ENCODE assay signal across 1 cellular context in genomic region chr3:58463181-58463941, GRCh38.
TF ChIP-seq lines count a peak whose summit lies in the region.

No MANE protein-coding gene starts in this region.

TF ChIP-seq in HepG2, 621 proteins besides CTCF, POLR2A, EP300 and RAD21 (continued from another document and continues in another):
- TF ChIP-seq, protein P1, sequence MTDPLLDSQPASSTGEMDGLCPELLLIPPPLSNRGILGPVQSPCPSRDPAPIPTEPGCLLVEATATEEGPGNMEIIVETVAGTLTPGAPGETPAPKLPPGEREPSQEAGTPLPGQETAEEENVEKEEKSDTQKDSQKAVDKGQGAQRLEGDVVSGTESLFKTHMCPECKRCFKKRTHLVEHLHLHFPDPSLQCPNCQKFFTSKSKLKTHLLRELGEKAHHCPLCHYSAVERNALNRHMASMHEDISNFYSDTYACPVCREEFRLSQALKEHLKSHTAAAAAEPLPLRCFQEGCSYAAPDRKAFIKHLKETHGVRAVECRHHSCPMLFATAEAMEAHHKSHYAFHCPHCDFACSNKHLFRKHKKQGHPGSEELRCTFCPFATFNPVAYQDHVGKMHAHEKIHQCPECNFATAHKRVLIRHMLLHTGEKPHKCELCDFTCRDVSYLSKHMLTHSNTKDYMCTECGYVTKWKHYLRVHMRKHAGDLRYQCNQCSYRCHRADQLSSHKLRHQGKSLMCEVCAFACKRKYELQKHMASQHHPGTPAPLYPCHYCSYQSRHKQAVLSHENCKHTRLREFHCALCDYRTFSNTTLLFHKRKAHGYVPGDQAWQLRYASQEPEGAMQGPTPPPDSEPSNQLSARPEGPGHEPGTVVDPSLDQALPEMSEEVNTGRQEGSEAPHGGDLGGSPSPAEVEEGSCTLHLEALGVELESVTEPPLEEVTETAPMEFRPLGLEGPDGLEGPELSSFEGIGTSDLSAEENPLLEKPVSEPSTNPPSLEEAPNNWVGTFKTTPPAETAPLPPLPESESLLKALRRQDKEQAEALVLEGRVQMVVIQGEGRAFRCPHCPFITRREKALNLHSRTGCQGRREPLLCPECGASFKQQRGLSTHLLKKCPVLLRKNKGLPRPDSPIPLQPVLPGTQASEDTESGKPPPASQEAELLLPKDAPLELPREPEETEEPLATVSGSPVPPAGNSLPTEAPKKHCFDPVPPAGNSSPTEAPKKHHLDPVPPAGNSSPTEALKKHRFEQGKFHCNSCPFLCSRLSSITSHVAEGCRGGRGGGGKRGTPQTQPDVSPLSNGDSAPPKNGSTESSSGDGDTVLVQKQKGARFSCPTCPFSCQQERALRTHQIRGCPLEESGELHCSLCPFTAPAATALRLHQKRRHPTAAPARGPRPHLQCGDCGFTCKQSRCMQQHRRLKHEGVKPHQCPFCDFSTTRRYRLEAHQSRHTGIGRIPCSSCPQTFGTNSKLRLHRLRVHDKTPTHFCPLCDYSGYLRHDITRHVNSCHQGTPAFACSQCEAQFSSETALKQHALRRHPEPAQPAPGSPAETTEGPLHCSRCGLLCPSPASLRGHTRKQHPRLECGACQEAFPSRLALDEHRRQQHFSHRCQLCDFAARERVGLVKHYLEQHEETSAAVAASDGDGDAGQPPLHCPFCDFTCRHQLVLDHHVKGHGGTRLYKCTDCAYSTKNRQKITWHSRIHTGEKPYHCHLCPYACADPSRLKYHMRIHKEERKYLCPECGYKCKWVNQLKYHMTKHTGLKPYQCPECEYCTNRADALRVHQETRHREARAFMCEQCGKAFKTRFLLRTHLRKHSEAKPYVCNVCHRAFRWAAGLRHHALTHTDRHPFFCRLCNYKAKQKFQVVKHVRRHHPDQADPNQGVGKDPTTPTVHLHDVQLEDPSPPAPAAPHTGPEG (CRISPR knock-in tag; IDR thresholded peaks at IDR 0.05): no peak
- TF ChIP-seq ZNF639 (CRISPR knock-in tag; conservative IDR thresholded peaks at IDR 0.05) (no peak), NR2F2 (IDR thresholded peaks at IDR 0.05; ENCODE audit: borderline replicate concordance, low read depth) (peak; percentile 20; the same call in 1 of the 2 replicates), CBX5 (CRISPR knock-in tag; IDR thresholded peaks at IDR 0.05; ENCODE audit: borderline replicate concordance) (peak; percentile 63; the same call in 1 of the 2 replicates), MXI1 (IDR thresholded peaks at IDR 0.05; ENCODE audit: borderline replicate concordance, low read depth, low read length) (no peak; the same call in 2 of the 3 replicates), BCLAF1 (IDR thresholded peaks at IDR 0.05) (no peak), RERE (CRISPR knock-in tag; IDR thresholded peaks at IDR 0.05; ENCODE audit: low read depth) (no peak), SIN3B (IDR thresholded peaks at IDR 0.05; ENCODE audit: low read length) (no peak), SSRP1 (CRISPR knock-in tag; IDR thresholded peaks at IDR 0.05) (no peak), ZNF225 (CRISPR knock-in tag; IDR thresholded peaks at IDR 0.05) (no peak), RELA (CRISPR knock-in tag; IDR thresholded peaks at IDR 0.05) (no peak), ZIK1 (CRISPR knock-in tag; IDR thresholded peaks at IDR 0.05; ENCODE audit: borderline replicate concordance, low read depth) (no peak), SPEN (CRISPR knock-in tag; IDR thresholded peaks at IDR 0.05; ENCODE audit: low read depth) (peak; percentile 45), TFDP2 (CRISPR knock-in tag; IDR thresholded peaks at IDR 0.05) (0 out of 2 replicates have a peak, but pooled peaks have one; percentile 19), RNF2 (conservative IDR thresholded peaks at IDR 0.05; ENCODE audit: low read depth) (no peak), SALL2 (CRISPR knock-in tag; IDR thresholded peaks at IDR 0.05) (no peak), SMAD3 (CRISPR knock-in tag; IDR thresholded peaks at IDR 0.05) (no peak), NFE2L2 (IDR thresholded peaks at IDR 0.05; ENCODE audit: low read length) (no peak), ZNF501 (CRISPR knock-in tag; IDR thresholded peaks at IDR 0.05) (peak; percentile 57; the same call in 1 of the 2 replicates), IRF1 (CRISPR knock-in tag; IDR thresholded peaks at IDR 0.05; ENCODE audit: low read depth) (no peak), ZNF800 (CRISPR knock-in tag; IDR thresholded peaks at IDR 0.05) (no peak), ESRRA (CRISPR knock-in tag; IDR thresholded peaks at IDR 0.05; ENCODE audit: low read depth) (0 out of 2 replicates have a peak, but pooled peaks have one; percentile 45), ZFP36L1 (CRISPR knock-in tag; IDR thresholded peaks at IDR 0.05) (no peak), MTF2 (CRISPR knock-in tag; IDR thresholded peaks at IDR 0.05; ENCODE audit: borderline replicate concordance) (no peak), ZFP62 (CRISPR knock-in tag; IDR thresholded peaks at IDR 0.05) (no peak), ZNF496 (CRISPR knock-in tag; IDR thresholded peaks at IDR 0.05; ENCODE audit: insufficient replicate concordance) (no peak), ZNF619 (CRISPR knock-in tag; IDR thresholded peaks at IDR 0.05) (no peak)
- TF ChIP-seq, protein P2, sequence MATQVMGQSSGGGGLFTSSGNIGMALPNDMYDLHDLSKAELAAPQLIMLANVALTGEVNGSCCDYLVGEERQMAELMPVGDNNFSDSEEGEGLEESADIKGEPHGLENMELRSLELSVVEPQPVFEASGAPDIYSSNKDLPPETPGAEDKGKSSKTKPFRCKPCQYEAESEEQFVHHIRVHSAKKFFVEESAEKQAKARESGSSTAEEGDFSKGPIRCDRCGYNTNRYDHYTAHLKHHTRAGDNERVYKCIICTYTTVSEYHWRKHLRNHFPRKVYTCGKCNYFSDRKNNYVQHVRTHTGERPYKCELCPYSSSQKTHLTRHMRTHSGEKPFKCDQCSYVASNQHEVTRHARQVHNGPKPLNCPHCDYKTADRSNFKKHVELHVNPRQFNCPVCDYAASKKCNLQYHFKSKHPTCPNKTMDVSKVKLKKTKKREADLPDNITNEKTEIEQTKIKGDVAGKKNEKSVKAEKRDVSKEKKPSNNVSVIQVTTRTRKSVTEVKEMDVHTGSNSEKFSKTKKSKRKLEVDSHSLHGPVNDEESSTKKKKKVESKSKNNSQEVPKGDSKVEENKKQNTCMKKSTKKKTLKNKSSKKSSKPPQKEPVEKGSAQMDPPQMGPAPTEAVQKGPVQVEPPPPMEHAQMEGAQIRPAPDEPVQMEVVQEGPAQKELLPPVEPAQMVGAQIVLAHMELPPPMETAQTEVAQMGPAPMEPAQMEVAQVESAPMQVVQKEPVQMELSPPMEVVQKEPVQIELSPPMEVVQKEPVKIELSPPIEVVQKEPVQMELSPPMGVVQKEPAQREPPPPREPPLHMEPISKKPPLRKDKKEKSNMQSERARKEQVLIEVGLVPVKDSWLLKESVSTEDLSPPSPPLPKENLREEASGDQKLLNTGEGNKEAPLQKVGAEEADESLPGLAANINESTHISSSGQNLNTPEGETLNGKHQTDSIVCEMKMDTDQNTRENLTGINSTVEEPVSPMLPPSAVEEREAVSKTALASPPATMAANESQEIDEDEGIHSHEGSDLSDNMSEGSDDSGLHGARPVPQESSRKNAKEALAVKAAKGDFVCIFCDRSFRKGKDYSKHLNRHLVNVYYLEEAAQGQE (IDR thresholded peaks at IDR 0.05; ENCODE audit: borderline replicate concordance in 1 of 2, low read depth in 1 of 2, low read length in 2 of 2): 0 out of 4 replicates have a peak, but pooled peaks of 1 of the 2 experiments have one; percentile 44
- TF ChIP-seq, protein P3, sequence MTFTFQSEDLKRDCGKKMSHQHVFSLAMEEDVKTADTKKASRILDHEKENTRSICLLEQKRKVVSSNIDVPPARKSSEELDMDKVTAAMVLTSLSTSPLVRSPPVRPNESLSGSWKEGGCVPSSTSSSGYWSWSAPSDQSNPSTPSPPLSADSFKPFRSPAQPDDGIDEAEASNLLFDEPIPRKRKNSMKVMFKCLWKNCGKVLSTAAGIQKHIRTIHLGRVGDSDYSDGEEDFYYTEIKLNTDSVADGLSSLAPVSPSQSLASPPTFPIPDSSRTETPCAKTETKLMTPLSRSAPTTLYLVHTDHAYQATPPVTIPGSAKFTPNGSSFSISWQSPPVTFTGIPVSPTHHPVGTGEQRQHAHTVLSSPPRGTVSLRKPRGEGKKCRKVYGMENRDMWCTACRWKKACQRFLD (CRISPR knock-in tag; IDR thresholded peaks at IDR 0.05; ENCODE audit: borderline replicate concordance): no peak
